In the genomic region with DNA sequence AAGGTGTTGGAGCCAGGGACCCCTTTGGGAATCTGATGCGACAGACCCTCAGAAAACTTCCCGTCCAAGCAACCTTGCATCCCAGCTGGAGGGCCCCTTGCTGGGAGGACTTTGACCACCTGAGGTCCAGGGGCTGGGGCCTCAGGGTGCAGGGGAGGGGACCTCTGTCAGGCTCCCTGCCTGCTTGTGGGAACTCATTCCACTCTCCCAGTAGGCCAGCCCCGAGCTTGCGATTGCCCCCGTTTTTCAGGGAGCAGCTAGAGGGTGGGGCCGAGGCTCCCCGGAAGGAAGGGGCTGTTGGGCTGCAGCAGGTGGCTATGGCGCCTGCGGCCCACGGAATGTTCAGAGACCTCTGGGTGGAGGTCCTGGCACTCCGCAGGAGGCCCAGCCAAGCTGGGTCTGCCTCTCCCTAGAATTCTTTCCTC, we compare ENCODE assay signal across 10 cellular contexts. TPM values are rescaled to one million over a fixed set of nuclear protein-coding genes. Genes with fewer than 3 reads are reported as not detected.
A peak's percentile ranks its signal among the peaks of the same experiment; 100 is the strongest.
DNase-seq lines count a peak whose midpoint lies in the region; ATAC-seq and TF ChIP-seq lines count a peak whose summit lies in the region.
"Had no signal": no experiment of that assay in that cellular context is flagged by ENCODE, and none has a peak within 500 bp of the region (broad histone marks: within the 10 kb centered on the region; RNA-seq: fewer than 3 reads in every experiment).

No MANE protein-coding gene starts in this region.

- H4K8ac ChIP-seq in IMR-90 (ENCODE audit: low read depth in 2 of 2, low read length in 2 of 2): no peak overlapping the region

- no peak overlapping the region for H2AFZ ChIP-seq in IMR-90 (replicated peaks; ENCODE audit: low read length, poor library complexity)

- TF ChIP-seq POLR2A in IMR-90 (IDR thresholded peaks at IDR 0.05; ENCODE audit: low read depth, low read length): no peak

- H4K5ac ChIP-seq in IMR-90 (ENCODE audit: low read depth, low read length): no peak overlapping the region

- H3K9ac ChIP-seq in IMR-90 (ENCODE audit: low read depth, low read length): no peak overlapping the region

- H3K4me2 ChIP-seq in IMR-90 (ENCODE audit: low read depth, low read length): no peak overlapping the region; the same call in 1 of the 2 replicates

- POLR2A ChIA-PET in IMR-90 (lab: Charles Lee; ENCODE audit: unreplicated experiment): interaction anchor here (1.4 kb wide), 1 partner anchor 12 kb away, joined by 4 read pairs; no protein-coding TSS in a partner anchor

- ATAC-seq in IMR-90 (ENCODE audit: low read depth) (no peak), thoracic aorta (ENCODE audit: insufficient number of reproducible peaks, low FRiP score, low read depth) (no peak), GM19463 (IDR thresholded peaks at IDR 0.05; ENCODE audit: unreplicated experiment) (no peak)

- WGBS in IMR-90 (ENCODE audit: extremely low coverage in 2 of 2, insufficient read length in 1 of 2), 2 experiments: no CpG with 5 or more reads among the region's 11 CpGs

- H2BK15ac ChIP-seq in IMR-90 (ENCODE audit: low read depth, low read length): no peak overlapping the region

- no TSS peak for BruUV-seq in IMR-90 (replicated peaks; lab: Mats Ljungman, UMichigan)

- peak overlapping the region; percentile 73; the same call in 1 of the 2 replicates for H3K23ac ChIP-seq in IMR-90 (ENCODE audit: low read depth, low read length)

- no peak overlapping the region for H4K91ac ChIP-seq in IMR-90 (ENCODE audit: insufficient read depth, low read depth, low read length)

- dilution Hi-C loops in IMR-90 (cut with HindIII; ENCODE audit: low sequenced_read_pairs, unreplicated experiment): no loop called here

- peaks cover 75% of the 10 kb centered on the region for H4K20me1 ChIP-seq in IMR-90 (ENCODE audit: insufficient read depth, low read length)

- H3K56ac ChIP-seq in IMR-90 (ENCODE audit: extremely low read depth, insufficient read depth, low read length): no peak overlapping the region

- H2AK5ac ChIP-seq in IMR-90 (ENCODE audit: low read depth, low read length): no peak overlapping the region

- H2BK20ac ChIP-seq in IMR-90 (ENCODE audit: low read depth, low read length): no peak overlapping the region

- no peak overlapping the region for H2BK5ac ChIP-seq in IMR-90 (ENCODE audit: low read depth, low read length, poor library complexity, severe bottlenecking)

- H3K36me3 ChIP-seq in IMR-90 (ENCODE audit: control insufficient read depth, insufficient read depth, low read length) (no peaks in the 10 kb centered on the region), muscle layer of duodenum (ENCODE audit: control insufficient read depth in 1 of 2, insufficient read depth in 2 of 2, low read length in 2 of 2) (no peaks in the 10 kb centered on the region), thoracic aorta (no peaks in the 10 kb centered on the region)

- H3K4ac ChIP-seq in IMR-90 (ENCODE audit: low read depth, low read length): no peak overlapping the region

- H3K4me3 ChIP-seq in IMR-90 (ENCODE audit: insufficient read depth, low read depth, low read length) (no peak overlapping the region), epithelial cell of proximal tubule (ENCODE audit: low read depth, low read length) (peak overlapping the region; percentile 32), muscle layer of duodenum (ENCODE audit: low read depth in 1 of 2, low read length in 2 of 2) (peak overlapping the region; percentile 33 to 98), thoracic aorta (peak overlapping the region; percentile 91)

- no peak overlapping the region for H3K14ac ChIP-seq in IMR-90 (replicated peaks; ENCODE audit: low read depth, low read length)

- H2AK9ac ChIP-seq in IMR-90 (replicated peaks; ENCODE audit: low read depth, low read length, poor library complexity): peak overlapping the region; percentile 16

- no peak for TF ChIP-seq RAD21 in IMR-90 (IDR thresholded peaks at IDR 0.05; ENCODE audit: low read length)

- peaks cover 12% of the 10 kb centered on the region; the same call in 1 of the 2 replicates for H3K9me1 ChIP-seq in IMR-90 (ENCODE audit: insufficient read depth, low read length)

- peaks cover 22% of the 10 kb centered on the region for H3K4me1 ChIP-seq in IMR-90 (ENCODE audit: control insufficient read depth, insufficient read depth, low read length)
- H3K4me1 ChIP-seq in muscle layer of duodenum (ENCODE audit: control insufficient read depth in 1 of 2, insufficient read depth in 2 of 2, low read length in 2 of 2): peaks cover 4 to 63% of the 10 kb centered on the region in 2 donors
- peaks cover 38 to 68% of the 10 kb centered on the region in 2 donors for H3K4me1 ChIP-seq in thoracic aorta (ENCODE audit: control insufficient read depth in 1 of 2, low read depth in 2 of 2)

- H3K9me3 ChIP-seq in IMR-90 (ENCODE audit: control insufficient read depth, insufficient read depth, low read length) (no peaks in the 10 kb centered on the region), muscle layer of duodenum (ENCODE audit: control insufficient read depth in 1 of 2, low read length in 2 of 2) (no peaks in the 10 kb centered on the region), thoracic aorta (no peaks in the 10 kb centered on the region)

- DNase-seq in IMR-90 (no peak), epithelial cell of proximal tubule (ENCODE audit: low read depth) (no peak), thoracic aorta (ENCODE audit: low spot score) (no peak), NCI-H510A treated with DMSO at 0.1 percent for 48 hours (lab: John Stamatoyannopoulos, UW) (no peak), SHP77 treated with DMSO at 0.1 percent for 48 hours (lab: John Stamatoyannopoulos, UW) (no peak), MV-4-11 (lab: John Stamatoyannopoulos, UW) (no peak)
- DNase-seq: DMS 273 treated with DMSO at 0.1 percent for 48 hours had no signal

- in situ Hi-C loops in IMR-90 (cut with MboI; ENCODE audit: low sequenced_read_pairs): no loop called here

- H3K79me1 ChIP-seq in IMR-90 (ENCODE audit: low read depth in 1 of 2, low read length in 2 of 2): peaks cover 4 to 64% of the 10 kb centered on the region in 2 experiments; a peak in 3 of 4 replicates

- no peak overlapping the region for H2BK120ac ChIP-seq in IMR-90 (ENCODE audit: low read depth, low read length)

- H3K18ac ChIP-seq in IMR-90 (ENCODE audit: low read depth, low read length): no peak overlapping the region

- H3K27me3 ChIP-seq in IMR-90 (ENCODE audit: control insufficient read depth, insufficient read depth, low read length) (no peaks in the 10 kb centered on the region), muscle layer of duodenum (ENCODE audit: low read depth, low read length) (no peaks in the 10 kb centered on the region), thoracic aorta (replicated peaks; ENCODE audit: insufficient read depth) (no peaks in the 10 kb centered on the region)

- intact Hi-C loops in IMR-90 (cut with micrococcal nuclease): no loop called here

- H3K27ac ChIP-seq in IMR-90 (ENCODE audit: insufficient read depth, low read length) (no peak overlapping the region), muscle layer of duodenum (ENCODE audit: low read length) (peak overlapping the region; percentile 87), thoracic aorta (peak overlapping the region; percentile 83 to 91)

- CTCF ChIA-PET in IMR-90 (lab: Yijun Ruan, JAX): no interaction called here

- TF ChIP-seq CTCF in IMR-90 (conservative IDR thresholded peaks at IDR 0.05; ENCODE audit: low read depth, low read length) (no peak), epithelial cell of proximal tubule (conservative IDR thresholded peaks at IDR 0.05; ENCODE audit: low read depth, low read length) (no peak), thoracic aorta (IDR thresholded peaks at IDR 0.05) (no peak)

TF ChIP-seq in IMR-90, 13 proteins besides CTCF, POLR2A, EP300 and RAD21:
- no peak for TF ChIP-seq NFE2L2 (IDR thresholded peaks at IDR 0.05; ENCODE audit: low read depth, low read length)
- TF ChIP-seq MXI1 (IDR thresholded peaks at IDR 0.05; ENCODE audit: borderline replicate concordance, low read depth, low read length): no peak

RNA-seq across cellular contexts. Expression of a gene that starts 2.8 kb away (rescaled TPM):
- total RNA-seq in IMR-90 (2012; rRNA removed) (25.5 and 34.4 TPM in 2 replicates), epithelial cell of proximal tubule (40.5 and 75.6 TPM in 2 replicates), thoracic aorta (100 to 1,000 TPM in 1 of 2 donors, 10 to 100 TPM in 1; 68.3 to 143 TPM)
- 33.3 and 44.5 TPM in 2 replicates for polyA plus RNA-seq in IMR-90 (2012; rRNA removed)
- polyA plus RNA-seq in IMR-90 (2012; cell fraction: cytosol; rRNA removed): 29.2 and 50.1 TPM in 2 replicates
- 24.5 and 49.2 TPM in 2 replicates for polyA plus RNA-seq in IMR-90 (2012; cell fraction: nucleus; rRNA removed; ENCODE audit: low replicate concordance)

RNA-seq across cellular contexts. Expression of a gene that starts 34.6 kb away (rescaled TPM):
- 119 and 121 TPM in 2 replicates for total RNA-seq in IMR-90 (2012; rRNA removed)
- 407 and 444 TPM in 2 replicates for polyA plus RNA-seq in IMR-90 (2012; rRNA removed)
- 218 and 593 TPM in 2 replicates for polyA plus RNA-seq in IMR-90 (2012; cell fraction: cytosol; rRNA removed)
- 457 and 800 TPM in 2 replicates for polyA plus RNA-seq in IMR-90 (2012; cell fraction: nucleus; rRNA removed; ENCODE audit: low replicate concordance)
- total RNA-seq in epithelial cell of proximal tubule: 238 and 310 TPM in 2 replicates
- 100 to 1,000 TPM; 346 to 448 TPM for total RNA-seq in thoracic aorta

RNA-seq across cellular contexts. Expression of a gene that starts 38.9 kb away (rescaled TPM):
- total RNA-seq in IMR-90 (2012; rRNA removed): 0.18 and 0.28 TPM in 2 replicates
- polyA plus RNA-seq in IMR-90 (2012; rRNA removed): 0.04 TPM in 1 of 2 replicates, not detected in the other
- polyA plus RNA-seq in IMR-90 (2012; cell fraction: cytosol; rRNA removed): 0.04 TPM in 1 of 2 replicates, not detected in the other
- polyA plus RNA-seq in IMR-90 (2012; cell fraction: nucleus; rRNA removed; ENCODE audit: low replicate concordance): 0.33 and 0.40 TPM in 2 replicates
- 1.2 TPM in 2 replicates for total RNA-seq in epithelial cell of proximal tubule
- 10 to 100 TPM; 13.0 to 14.0 TPM for total RNA-seq in thoracic aorta
- total RNA-seq: M059J had no signal
